ENCODE assay signal across 1 cellular context in the genomic region with DNA sequence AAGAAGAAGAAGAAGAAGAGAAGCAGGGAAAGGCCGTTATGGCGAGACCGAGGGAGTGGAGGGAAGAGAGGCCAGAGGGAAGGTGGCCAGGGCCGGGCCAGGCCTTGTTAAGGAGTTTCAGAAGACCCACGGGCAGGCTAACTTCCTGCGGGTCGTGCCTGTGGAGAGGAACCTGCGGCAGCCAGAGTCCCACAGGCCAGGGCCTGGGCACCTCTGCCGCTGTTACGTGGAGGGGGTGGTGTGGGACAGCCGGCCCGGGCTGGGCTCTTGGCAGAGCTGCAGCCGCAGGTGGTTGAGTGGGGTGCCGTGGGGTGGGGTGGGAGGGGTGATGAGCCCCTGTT.
TF ChIP-seq lines count a peak whose summit lies in the region.

No MANE protein-coding gene starts in this region.

TF ChIP-seq in HEK293, 187 proteins besides CTCF, POLR2A, EP300 and RAD21 (continued from another document):
- TF ChIP-seq, protein P1, sequence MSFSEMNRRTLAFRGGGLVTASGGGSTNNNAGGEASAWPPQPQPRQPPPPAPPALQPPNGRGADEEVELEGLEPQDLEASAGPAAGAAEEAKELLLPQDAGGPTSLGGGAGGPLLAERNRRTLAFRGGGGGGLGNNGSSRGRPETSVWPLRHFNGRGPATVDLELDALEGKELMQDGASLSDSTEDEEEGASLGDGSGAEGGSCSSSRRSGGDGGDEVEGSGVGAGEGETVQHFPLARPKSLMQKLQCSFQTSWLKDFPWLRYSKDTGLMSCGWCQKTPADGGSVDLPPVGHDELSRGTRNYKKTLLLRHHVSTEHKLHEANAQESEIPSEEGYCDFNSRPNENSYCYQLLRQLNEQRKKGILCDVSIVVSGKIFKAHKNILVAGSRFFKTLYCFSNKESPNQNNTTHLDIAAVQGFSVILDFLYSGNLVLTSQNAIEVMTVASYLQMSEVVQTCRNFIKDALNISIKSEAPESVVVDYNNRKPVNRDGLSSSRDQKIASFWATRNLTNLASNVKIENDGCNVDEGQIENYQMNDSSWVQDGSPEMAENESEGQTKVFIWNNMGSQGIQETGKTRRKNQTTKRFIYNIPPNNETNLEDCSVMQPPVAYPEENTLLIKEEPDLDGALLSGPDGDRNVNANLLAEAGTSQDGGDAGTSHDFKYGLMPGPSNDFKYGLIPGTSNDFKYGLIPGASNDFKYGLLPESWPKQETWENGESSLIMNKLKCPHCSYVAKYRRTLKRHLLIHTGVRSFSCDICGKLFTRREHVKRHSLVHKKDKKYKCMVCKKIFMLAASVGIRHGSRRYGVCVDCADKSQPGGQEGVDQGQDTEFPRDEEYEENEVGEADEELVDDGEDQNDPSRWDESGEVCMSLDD (tag by site-specific recombination; IDR thresholded peaks at IDR 0.05): no peak
